ENCODE assay signal across 1 cellular context in the genomic region with DNA sequence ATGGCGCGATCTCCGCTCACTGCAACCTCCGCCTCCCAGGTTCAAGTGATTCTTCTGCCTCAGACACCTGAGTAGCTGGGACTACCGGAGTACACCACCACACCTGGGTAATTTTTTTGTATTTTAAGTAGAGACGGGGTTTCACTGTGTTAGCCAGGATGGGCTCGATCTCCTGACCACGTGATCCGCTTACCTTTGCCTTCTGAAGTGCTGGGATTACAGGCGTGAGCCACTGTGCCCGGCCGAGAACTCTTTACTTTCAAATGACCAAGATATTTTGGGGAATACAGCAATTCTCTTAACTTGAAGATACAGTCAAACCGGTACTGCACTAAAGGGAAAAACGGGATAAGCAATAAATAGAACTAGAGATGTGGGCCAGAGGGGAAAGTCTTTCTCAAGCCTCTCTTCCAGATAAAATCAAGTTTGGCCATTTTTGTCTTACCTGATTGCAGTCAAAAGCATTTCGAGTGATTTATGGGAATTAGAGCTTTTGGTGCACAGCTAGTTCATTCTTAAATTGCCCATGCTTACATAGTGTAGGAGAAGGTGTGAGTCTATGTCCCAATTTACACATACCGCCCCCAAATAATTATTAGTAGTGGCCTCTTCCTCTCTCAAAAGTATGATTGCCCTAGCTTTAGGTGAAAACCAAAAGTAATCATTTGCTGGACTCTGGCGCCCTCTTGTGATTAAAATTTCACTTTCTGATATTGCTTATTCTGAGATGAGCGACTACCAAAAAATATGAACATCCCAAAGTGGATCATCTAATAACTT.
TF ChIP-seq lines count a peak whose summit lies in the region.

No MANE protein-coding gene starts in this region.

TF ChIP-seq in K562, 482 proteins besides CTCF, POLR2A, EP300 and RAD21:
- TF ChIP-seq, protein P1, sequence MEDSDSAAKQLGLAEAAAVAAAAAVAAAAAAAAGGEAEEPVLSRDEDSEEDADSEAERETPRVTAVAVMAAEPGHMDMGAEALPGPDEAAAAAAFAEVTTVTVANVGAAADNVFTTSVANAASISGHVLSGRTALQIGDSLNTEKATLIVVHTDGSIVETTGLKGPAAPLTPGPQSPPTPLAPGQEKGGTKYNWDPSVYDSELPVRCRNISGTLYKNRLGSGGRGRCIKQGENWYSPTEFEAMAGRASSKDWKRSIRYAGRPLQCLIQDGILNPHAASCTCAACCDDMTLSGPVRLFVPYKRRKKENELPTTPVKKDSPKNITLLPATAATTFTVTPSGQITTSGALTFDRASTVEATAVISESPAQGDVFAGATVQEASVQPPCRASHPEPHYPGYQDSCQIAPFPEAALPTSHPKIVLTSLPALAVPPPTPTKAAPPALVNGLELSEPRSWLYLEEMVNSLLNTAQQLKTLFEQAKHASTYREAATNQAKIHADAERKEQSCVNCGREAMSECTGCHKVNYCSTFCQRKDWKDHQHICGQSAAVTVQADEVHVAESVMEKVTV (CRISPR knock-in tag; IDR thresholded peaks at IDR 0.05) = peak; percentile 73
- TF ChIP-seq, protein P2, sequence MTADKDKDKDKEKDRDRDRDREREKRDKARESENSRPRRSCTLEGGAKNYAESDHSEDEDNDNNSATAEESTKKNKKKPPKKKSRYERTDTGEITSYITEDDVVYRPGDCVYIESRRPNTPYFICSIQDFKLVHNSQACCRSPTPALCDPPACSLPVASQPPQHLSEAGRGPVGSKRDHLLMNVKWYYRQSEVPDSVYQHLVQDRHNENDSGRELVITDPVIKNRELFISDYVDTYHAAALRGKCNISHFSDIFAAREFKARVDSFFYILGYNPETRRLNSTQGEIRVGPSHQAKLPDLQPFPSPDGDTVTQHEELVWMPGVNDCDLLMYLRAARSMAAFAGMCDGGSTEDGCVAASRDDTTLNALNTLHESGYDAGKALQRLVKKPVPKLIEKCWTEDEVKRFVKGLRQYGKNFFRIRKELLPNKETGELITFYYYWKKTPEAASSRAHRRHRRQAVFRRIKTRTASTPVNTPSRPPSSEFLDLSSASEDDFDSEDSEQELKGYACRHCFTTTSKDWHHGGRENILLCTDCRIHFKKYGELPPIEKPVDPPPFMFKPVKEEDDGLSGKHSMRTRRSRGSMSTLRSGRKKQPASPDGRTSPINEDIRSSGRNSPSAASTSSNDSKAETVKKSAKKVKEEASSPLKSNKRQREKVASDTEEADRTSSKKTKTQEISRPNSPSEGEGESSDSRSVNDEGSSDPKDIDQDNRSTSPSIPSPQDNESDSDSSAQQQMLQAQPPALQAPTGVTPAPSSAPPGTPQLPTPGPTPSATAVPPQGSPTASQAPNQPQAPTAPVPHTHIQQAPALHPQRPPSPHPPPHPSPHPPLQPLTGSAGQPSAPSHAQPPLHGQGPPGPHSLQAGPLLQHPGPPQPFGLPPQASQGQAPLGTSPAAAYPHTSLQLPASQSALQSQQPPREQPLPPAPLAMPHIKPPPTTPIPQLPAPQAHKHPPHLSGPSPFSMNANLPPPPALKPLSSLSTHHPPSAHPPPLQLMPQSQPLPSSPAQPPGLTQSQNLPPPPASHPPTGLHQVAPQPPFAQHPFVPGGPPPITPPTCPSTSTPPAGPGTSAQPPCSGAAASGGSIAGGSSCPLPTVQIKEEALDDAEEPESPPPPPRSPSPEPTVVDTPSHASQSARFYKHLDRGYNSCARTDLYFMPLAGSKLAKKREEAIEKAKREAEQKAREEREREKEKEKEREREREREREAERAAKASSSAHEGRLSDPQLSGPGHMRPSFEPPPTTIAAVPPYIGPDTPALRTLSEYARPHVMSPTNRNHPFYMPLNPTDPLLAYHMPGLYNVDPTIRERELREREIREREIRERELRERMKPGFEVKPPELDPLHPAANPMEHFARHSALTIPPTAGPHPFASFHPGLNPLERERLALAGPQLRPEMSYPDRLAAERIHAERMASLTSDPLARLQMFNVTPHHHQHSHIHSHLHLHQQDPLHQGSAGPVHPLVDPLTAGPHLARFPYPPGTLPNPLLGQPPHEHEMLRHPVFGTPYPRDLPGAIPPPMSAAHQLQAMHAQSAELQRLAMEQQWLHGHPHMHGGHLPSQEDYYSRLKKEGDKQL (CRISPR knock-in tag; IDR thresholded peaks at IDR 0.05; ENCODE audit: borderline replicate concordance) = no peak
- TF ChIP-seq, protein P3, sequence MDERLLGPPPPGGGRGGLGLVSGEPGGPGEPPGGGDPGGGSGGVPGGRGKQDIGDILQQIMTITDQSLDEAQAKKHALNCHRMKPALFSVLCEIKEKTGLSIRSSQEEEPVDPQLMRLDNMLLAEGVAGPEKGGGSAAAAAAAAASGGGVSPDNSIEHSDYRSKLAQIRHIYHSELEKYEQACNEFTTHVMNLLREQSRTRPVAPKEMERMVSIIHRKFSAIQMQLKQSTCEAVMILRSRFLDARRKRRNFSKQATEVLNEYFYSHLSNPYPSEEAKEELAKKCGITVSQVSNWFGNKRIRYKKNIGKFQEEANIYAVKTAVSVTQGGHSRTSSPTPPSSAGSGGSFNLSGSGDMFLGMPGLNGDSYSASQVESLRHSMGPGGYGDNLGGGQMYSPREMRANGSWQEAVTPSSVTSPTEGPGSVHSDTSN (CRISPR knock-in tag; IDR thresholded peaks at IDR 0.05; ENCODE audit: low read depth) = no peak
- TF ChIP-seq, protein P3 (tag; conservative IDR thresholded peaks at IDR 0.05; ENCODE audit: low read depth) = 0 out of 2 replicates have a peak, but pooled peaks have one; percentile 40
- TF ChIP-seq NR4A1 (CRISPR knock-in tag; IDR thresholded peaks at IDR 0.05) (no peak), NR4A1 (tag; IDR thresholded peaks at IDR 0.05) (no peak), MEIS2 (IDR thresholded peaks at IDR 0.05; ENCODE audit: partially characterized antibody) (peak; percentile 55), RBM15 (IDR thresholded peaks at IDR 0.05; ENCODE audit: insufficient read depth, low read length) (no peak), ARID2 (IDR thresholded peaks at IDR 0.05) (peak; percentile 24; the same call in 1 of the 2 replicates), JUN (IDR thresholded peaks at IDR 0.05; ENCODE audit: borderline replicate concordance, low read depth, low read length) (no peak), JUN (CRISPR knock-in tag; IDR thresholded peaks at IDR 0.05; ENCODE audit: borderline replicate concordance) (no peak), ZC3H11A (IDR thresholded peaks at IDR 0.05; ENCODE audit: low read depth, low read length) (no peak), SMC3 (conservative IDR thresholded peaks at IDR 0.05; ENCODE audit: insufficient read depth, low read depth, low read length) (peak; percentile 68; the same call in 1 of the 2 replicates), BMI1 (IDR thresholded peaks at IDR 0.05; ENCODE audit: low read length) (no peak)
- TF ChIP-seq, protein P4, sequence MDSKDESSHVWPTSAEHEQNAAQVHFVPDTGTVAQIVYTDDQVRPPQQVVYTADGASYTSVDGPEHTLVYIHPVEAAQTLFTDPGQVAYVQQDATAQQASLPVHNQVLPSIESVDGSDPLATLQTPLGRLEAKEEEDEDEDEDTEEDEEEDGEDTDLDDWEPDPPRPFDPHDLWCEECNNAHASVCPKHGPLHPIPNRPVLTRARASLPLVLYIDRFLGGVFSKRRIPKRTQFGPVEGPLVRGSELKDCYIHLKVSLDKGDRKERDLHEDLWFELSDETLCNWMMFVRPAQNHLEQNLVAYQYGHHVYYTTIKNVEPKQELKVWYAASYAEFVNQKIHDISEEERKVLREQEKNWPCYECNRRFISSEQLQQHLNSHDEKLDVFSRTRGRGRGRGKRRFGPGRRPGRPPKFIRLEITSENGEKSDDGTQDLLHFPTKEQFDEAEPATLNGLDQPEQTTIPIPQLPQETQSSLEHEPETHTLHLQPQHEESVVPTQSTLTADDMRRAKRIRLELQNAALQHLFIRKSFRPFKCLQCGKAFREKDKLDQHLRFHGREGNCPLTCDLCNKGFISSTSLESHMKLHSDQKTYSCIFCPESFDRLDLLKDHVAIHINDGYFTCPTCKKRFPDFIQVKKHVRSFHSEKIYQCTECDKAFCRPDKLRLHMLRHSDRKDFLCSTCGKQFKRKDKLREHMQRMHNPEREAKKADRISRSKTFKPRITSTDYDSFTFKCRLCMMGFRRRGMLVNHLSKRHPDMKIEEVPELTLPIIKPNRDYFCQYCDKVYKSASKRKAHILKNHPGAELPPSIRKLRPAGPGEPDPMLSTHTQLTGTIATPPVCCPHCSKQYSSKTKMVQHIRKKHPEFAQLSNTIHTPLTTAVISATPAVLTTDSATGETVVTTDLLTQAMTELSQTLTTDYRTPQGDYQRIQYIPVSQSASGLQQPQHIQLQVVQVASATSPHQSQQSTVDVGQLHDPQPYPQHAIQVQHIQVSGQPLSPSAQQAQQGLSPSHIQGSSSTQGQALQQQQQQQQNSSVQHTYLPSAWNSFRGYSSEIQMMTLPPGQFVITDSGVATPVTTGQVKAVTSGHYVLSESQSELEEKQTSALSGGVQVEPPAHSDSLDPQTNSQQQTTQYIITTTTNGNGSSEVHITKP (IDR thresholded peaks at IDR 0.05; ENCODE audit: partially characterized antibody) = peak; percentile 5
- TF ChIP-seq, protein P5, sequence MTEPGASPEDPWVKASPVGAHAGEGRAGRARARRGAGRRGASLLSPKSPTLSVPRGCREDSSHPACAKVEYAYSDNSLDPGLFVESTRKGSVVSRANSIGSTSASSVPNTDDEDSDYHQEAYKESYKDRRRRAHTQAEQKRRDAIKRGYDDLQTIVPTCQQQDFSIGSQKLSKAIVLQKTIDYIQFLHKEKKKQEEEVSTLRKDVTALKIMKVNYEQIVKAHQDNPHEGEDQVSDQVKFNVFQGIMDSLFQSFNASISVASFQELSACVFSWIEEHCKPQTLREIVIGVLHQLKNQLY (CRISPR knock-in tag; conservative IDR thresholded peaks at IDR 0.05) = no peak
- TF ChIP-seq, protein P6, sequence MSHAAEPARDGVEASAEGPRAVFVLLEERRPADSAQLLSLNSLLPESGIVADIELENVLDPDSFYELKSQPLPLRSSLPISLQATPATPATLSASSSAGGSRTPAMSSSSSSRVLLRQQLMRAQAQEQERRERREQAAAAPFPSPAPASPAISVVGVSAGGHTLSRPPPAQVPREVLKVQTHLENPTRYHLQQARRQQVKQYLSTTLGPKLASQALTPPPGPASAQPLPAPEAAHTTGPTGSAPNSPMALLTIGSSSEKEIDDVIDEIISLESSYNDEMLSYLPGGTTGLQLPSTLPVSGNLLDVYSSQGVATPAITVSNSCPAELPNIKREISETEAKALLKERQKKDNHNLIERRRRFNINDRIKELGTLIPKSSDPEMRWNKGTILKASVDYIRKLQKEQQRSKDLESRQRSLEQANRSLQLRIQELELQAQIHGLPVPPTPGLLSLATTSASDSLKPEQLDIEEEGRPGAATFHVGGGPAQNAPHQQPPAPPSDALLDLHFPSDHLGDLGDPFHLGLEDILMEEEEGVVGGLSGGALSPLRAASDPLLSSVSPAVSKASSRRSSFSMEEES (CRISPR knock-in tag; IDR thresholded peaks at IDR 0.05) = peak; percentile 40
